16 cellular contexts compared by ENCODE assay signal in genomic region chr4:57614533-57614932, GRCh38.
DNase-seq lines count a peak whose midpoint lies in the region; ATAC-seq, FAIRE-seq and TF ChIP-seq lines count a peak whose summit lies in the region.
"Had no signal": no experiment of that assay in that cellular context is flagged by ENCODE, and none has a peak within 500 bp of the region (broad histone marks: within the 10 kb centered on the region; RNA-seq: fewer than 3 reads in every experiment).

No MANE protein-coding gene starts in this region.

- no peaks in the 10 kb centered on the region for H3K79me1 ChIP-seq in H9 (ENCODE audit: insufficient read depth, low read depth, low read length, poor library complexity, severe bottlenecking)
- H3K79me1 ChIP-seq in H1 (ENCODE audit: low read depth, low read length): no peaks in the 10 kb centered on the region

- H3K4ac ChIP-seq in H9 (ENCODE audit: low read depth, low read length) (no peak overlapping the region), H1 (replicated peaks; ENCODE audit: insufficient read length, low read depth, low read length) (no peak overlapping the region)

- no peak for FAIRE-seq in H1 (lab: Jason Lieb, UNC)
- FAIRE-seq: HTR-8/SVneo had no signal

- H3K27ac ChIP-seq in H9 (ENCODE audit: insufficient read length, low read depth, low read length): no peak overlapping the region
- H3K27ac ChIP-seq in H1 (ENCODE audit: low read depth, low read length): no peak overlapping the region
- no peak overlapping the region for H3K27ac ChIP-seq in PC-3 (ENCODE audit: low read length)
- H3K27ac ChIP-seq: BLaER1 treated with 17β-estradiol and CSF1 and Interleukin-3, amounts not matched to agents 10 nM and 100 nM had no signal

- H3K23ac ChIP-seq in H9 (ENCODE audit: insufficient read length, low read depth, low read length) (no peak overlapping the region), H1 (ENCODE audit: insufficient read length) (no peak overlapping the region)

- no peak for TF ChIP-seq CTCF in H9 (conservative IDR thresholded peaks at IDR 0.05)
- TF ChIP-seq CTCF in H1 (IDR thresholded peaks at IDR 0.05; ENCODE audit: control extremely low read depth in 1 of 3, insufficient read depth in 1 of 3, low read depth in 1 of 3, low read length in 3 of 3): no peak
- TF ChIP-seq CTCF in PC-3 (conservative IDR thresholded peaks at IDR 0.05; ENCODE audit: low read depth, low read length): no peak

- H2BK20ac ChIP-seq in H9 (ENCODE audit: low read depth, low read length, poor library complexity, severe bottlenecking) (no peak overlapping the region), H1 (ENCODE audit: low read length) (no peak overlapping the region)

- no peak overlapping the region for H3T11ph ChIP-seq in H9 (ENCODE audit: low read length)

- no peaks in the 10 kb centered on the region for H3K36me3 Mint-ChIP-seq in H9 (ENCODE audit: insufficient read depth in 1 of 3, low read depth in 3 of 3)
- H3K36me3 Mint-ChIP-seq: CD8-positive, alpha-beta T cell had no signal

- POLR2A ChIA-PET in H1 (lab: Charles Lee; ENCODE audit: partially characterized antibody) (no interaction called here), PC-3 (lab: Charles Lee; ENCODE audit: unreplicated experiment) (no interaction called here)

- H3K4me3 Mint-ChIP-seq in H9: no peak overlapping the region
- H3K4me3 Mint-ChIP-seq: B cell; CD8-positive, alpha-beta T cell had no signal

- H2BK15ac ChIP-seq in H9 (ENCODE audit: low read depth, low read length): no peak overlapping the region
- H2BK15ac ChIP-seq in H1 (ENCODE audit: low read length): no peak overlapping the region

- no peak overlapping the region for H2AK5ac ChIP-seq in H9 (ENCODE audit: insufficient read length, low read length)
- 0 out of 2 replicates have a peak overlapping the region, but pooled peaks have one; percentile 8 for H2AK5ac ChIP-seq in H1 (ENCODE audit: low read depth, low read length)

- H3K9me3 Mint-ChIP-seq in H9: no peaks in the 10 kb centered on the region

- no peak for TF ChIP-seq EP300 in H1 (IDR thresholded peaks at IDR 0.05; ENCODE audit: borderline replicate concordance in 1 of 2, low read depth in 2 of 2, low read length in 2 of 2)

- H3K18ac ChIP-seq in H9 (ENCODE audit: insufficient read length, low read depth, low read length) (no peak overlapping the region), H1 (ENCODE audit: extremely low read depth, low read length) (no peak overlapping the region)

- H2BK12ac ChIP-seq in H9 (ENCODE audit: insufficient read length, low read depth, low read length): no peak overlapping the region
- H2BK12ac ChIP-seq in H1 (ENCODE audit: low read depth, low read length): no peak overlapping the region

- H3K4me3 ChIP-seq in H1 (ENCODE audit: extremely low read depth in 1 of 4, insufficient read depth in 2 of 4, low read depth in 3 of 4, low read length in 4 of 4) (no peak overlapping the region), PC-3 (ENCODE audit: low read length) (no peak overlapping the region)
- H3K4me3 ChIP-seq: BLaER1 treated with 17β-estradiol and CSF1 and Interleukin-3, amounts not matched to agents 10 nM and 100 nM had no signal

- H3K27me3 ChIP-seq in H9 (ENCODE audit: insufficient read depth, low read length) (no peaks in the 10 kb centered on the region), H1 (replicated peaks in 1 of 4; ENCODE audit: control insufficient read depth in 3 of 4, extremely low read depth in 1 of 4, insufficient read depth in 3 of 4, low read length in 3 of 4) (no peaks in the 10 kb centered on the region), PC-3 (ENCODE audit: low read length) (peaks cover 9% of the 10 kb centered on the region; the same call in 1 of the 2 replicates)
- H3K27me3 ChIP-seq: BLaER1 treated with 17β-estradiol and CSF1 and Interleukin-3, amounts not matched to agents 10 nM and 100 nM had no signal

- H3K9me2 ChIP-seq in PC-3 (replicated peaks; ENCODE audit: low read length): no peaks in the 10 kb centered on the region

- H2BK120ac ChIP-seq in H9 (ENCODE audit: low read depth, low read length, poor library complexity, severe bottlenecking) (no peak overlapping the region), H1 (replicated peaks; ENCODE audit: low read depth, low read length) (no peak overlapping the region)

- no peaks in the 10 kb centered on the region for H3K23me2 ChIP-seq in H9 (ENCODE audit: insufficient read length, low read depth, low read length, poor library complexity, severe bottlenecking)
- no peaks in the 10 kb centered on the region for H3K23me2 ChIP-seq in H1 (ENCODE audit: low read depth, low read length)

- no peaks in the 10 kb centered on the region for H3K79me2 ChIP-seq in H9 (ENCODE audit: insufficient read depth, low read length)
- H3K79me2 ChIP-seq in H1 (ENCODE audit: control insufficient read depth in 1 of 2, insufficient read depth in 2 of 2, low read length in 2 of 2): no peaks in the 10 kb centered on the region
- H3K79me2 ChIP-seq in PC-3 (ENCODE audit: low read length): no peaks in the 10 kb centered on the region

- H3K27me3 Mint-ChIP-seq in H9 (ENCODE audit: low read depth): no peaks in the 10 kb centered on the region
- H3K27me3 Mint-ChIP-seq: B cell had no signal

- H4K8ac ChIP-seq in H9 (replicated peaks; ENCODE audit: insufficient read length, low read depth, low read length): no peak overlapping the region
- no peak overlapping the region for H4K8ac ChIP-seq in H1 (ENCODE audit: extremely low read depth, insufficient read depth, low read length)

- TF ChIP-seq RAD21 in H1 (IDR thresholded peaks at IDR 0.05 in 1 of 2, conservative IDR thresholded peaks at IDR 0.05 in 1 of 2; ENCODE audit: low read depth in 2 of 2, low read length in 2 of 2): no peak

- TF ChIP-seq POLR2A in H1 (IDR thresholded peaks at IDR 0.05; ENCODE audit: control extremely low read depth in 1 of 2, low read depth in 2 of 2, low read length in 2 of 2): no peak

- H4K91ac ChIP-seq in H9 (ENCODE audit: insufficient read length, low read depth, low read length): no peak overlapping the region
- H4K91ac ChIP-seq in H1 (replicated peaks; ENCODE audit: insufficient read length, low read length): no peak overlapping the region

- no CpG with 5 or more reads among the region's 2 CpGs for WGBS in H9 (ENCODE audit: extremely low coverage, insufficient read length, low lambda C conversion rate)
- WGBS in H1 (ENCODE audit: extremely low coverage in 1 of 2, insufficient coverage in 1 of 2, insufficient read length in 1 of 2, insufficient replicate concordance in 2 of 2, low coverage in 1 of 2, low lambda C conversion rate in 2 of 2, missing lambda C conversion rate in 1 of 2), 2 experiments: 90% methylated on average over 2 of the region's 2 CpGs; no CpG with 5 or more reads in 1 of the 2 experiments

- H2BK5ac ChIP-seq in H9 (ENCODE audit: insufficient read length, low read length) (no peak overlapping the region), H1 (ENCODE audit: low read depth, low read length) (no peak overlapping the region)

- H3K4me1 ChIP-seq in H9 (ENCODE audit: insufficient read depth, low read length) (no peaks in the 10 kb centered on the region), H1 (replicated peaks in 1 of 4; ENCODE audit: control insufficient read depth in 3 of 4, insufficient read depth in 4 of 4, low read length in 3 of 4) (no peaks in the 10 kb centered on the region; a peak in 2 of 7 replicates), PC-3 (ENCODE audit: insufficient read depth, low read length) (no peaks in the 10 kb centered on the region)
- H3K4me1 ChIP-seq: BLaER1 treated with 17β-estradiol and CSF1 and Interleukin-3, amounts not matched to agents 10 nM and 100 nM had no signal

- ATAC-seq in PC-3: no peak
- ATAC-seq: CD8-positive, alpha-beta T cell had no signal

- H3K4me2 ChIP-seq in H9 (ENCODE audit: insufficient read depth, insufficient read length, low read length): no peak overlapping the region
- no peak overlapping the region for H3K4me2 ChIP-seq in H1 (ENCODE audit: insufficient read depth in 1 of 2, low read depth in 2 of 2, low read length in 2 of 2)
- no peak overlapping the region for H3K4me2 ChIP-seq in PC-3 (ENCODE audit: low read length)
- H3K4me2 ChIP-seq: BLaER1 treated with 17β-estradiol and CSF1 and Interleukin-3, amounts not matched to agents 10 nM and 100 nM had no signal

- peaks cover 2% of the 10 kb centered on the region in 2 experiments; a peak in 1 of 4 replicates for H3K4me1 Mint-ChIP-seq in H9
- H3K4me1 Mint-ChIP-seq: B cell had no signal

- no peaks in the 10 kb centered on the region for H3F3A ChIP-seq in PC-3 (ENCODE audit: low read length, unreplicated experiment)

- H3K9me3 ChIP-seq in H9 (ENCODE audit: control insufficient read depth, low read depth, low read length): no peaks in the 10 kb centered on the region
- no peaks in the 10 kb centered on the region for H3K9me3 ChIP-seq in H1 (ENCODE audit: insufficient read depth in 2 of 2, low read depth in 1 of 2, low read length in 1 of 2)
- no peaks in the 10 kb centered on the region for H3K9me3 ChIP-seq in PC-3 (ENCODE audit: low read length)
- H3K9me3 ChIP-seq: BLaER1 treated with 17β-estradiol and CSF1 and Interleukin-3, amounts not matched to agents 10 nM and 100 nM had no signal

- DNase-seq in H9: no peak
- DNase-seq in H1 (ENCODE audit: low read depth in 1 of 2, low spot score in 2 of 2): no peak
- peak; percentile 11 for DNase-seq in iPS-NIHi7 (ENCODE audit: extremely low spot score)
- no peak for DNase-seq in PC-3
- DNase-seq in T-helper 1 cell: no peak
- no peak for DNase-seq in H4 (ENCODE audit: low spot score)
- DNase-seq: Calu3; CD8-positive, alpha-beta T cell; DMS79 treated with DMSO at 0.1 percent for 48 hours; GF-D8; GOT3; HCEC 1CT; IMR-90 had no signal

- peak overlapping the region; percentile 23 for H2AFZ ChIP-seq in H9 (ENCODE audit: low read length)
- peak overlapping the region; percentile 90; the same call in 1 of the 2 replicates for H2AFZ ChIP-seq in H1 (ENCODE audit: low read length)
- no peak overlapping the region for H2AFZ ChIP-seq in PC-3 (ENCODE audit: low read length)

- intact Hi-C loops in PC-3 (cut with micrococcal nuclease): no loop called here

- H3K14ac ChIP-seq in H9 (ENCODE audit: insufficient read depth, low read length) (no peak overlapping the region), H1 (ENCODE audit: insufficient read length) (no peak overlapping the region)

- H3K36me3 ChIP-seq in H1 (ENCODE audit: control insufficient read depth in 2 of 4, insufficient read depth in 4 of 4, low read length in 3 of 4) (no peaks in the 10 kb centered on the region), PC-3 (ENCODE audit: low read depth, low read length) (no peaks in the 10 kb centered on the region)
- H3K36me3 ChIP-seq: BLaER1 treated with 17β-estradiol and CSF1 and Interleukin-3, amounts not matched to agents 10 nM and 100 nM had no signal

- no peaks in the 10 kb centered on the region for H4K20me1 ChIP-seq in H9 (ENCODE audit: control insufficient read depth, insufficient read depth, insufficient read length)
- no peaks in the 10 kb centered on the region for H4K20me1 ChIP-seq in H1 (replicated peaks in 1 of 2; ENCODE audit: control insufficient read depth in 1 of 2, insufficient read depth in 2 of 2, low read length in 2 of 2)
- H4K20me1 ChIP-seq in PC-3 (ENCODE audit: low read length): no peaks in the 10 kb centered on the region
- H4K20me1 ChIP-seq: BLaER1 treated with 17β-estradiol and CSF1 and Interleukin-3, amounts not matched to agents 10 nM and 100 nM had no signal

- H3K9ac ChIP-seq in H9 (ENCODE audit: extremely low read depth, insufficient read length, low read length): no peak overlapping the region
- no peak overlapping the region for H3K9ac ChIP-seq in H1 (replicated peaks in 1 of 4; ENCODE audit: extremely low read depth in 1 of 4, low read depth in 3 of 4, low read length in 3 of 4)
- no peak overlapping the region for H3K9ac ChIP-seq in PC-3 (ENCODE audit: low read length)
- H3K9ac ChIP-seq: BLaER1 treated with 17β-estradiol and CSF1 and Interleukin-3, amounts not matched to agents 10 nM and 100 nM had no signal

- CTCF ChIA-PET in H1 (lab: Charles Lee; ENCODE audit: partially characterized antibody) (no interaction called here), PC-3 (lab: Charles Lee) (no interaction called here)

- BruUV-seq in PC-3 (replicated peaks; lab: Mats Ljungman, UMichigan): no TSS peak

- H3K56ac ChIP-seq in H9 (ENCODE audit: insufficient read length, low read depth, low read length): no peak overlapping the region
- H3K56ac ChIP-seq in H1 (replicated peaks; ENCODE audit: insufficient read length, low read depth, low read length): no peak overlapping the region

- H4K5ac ChIP-seq in H9 (ENCODE audit: insufficient read length, low read depth, low read length) (no peak overlapping the region), H1 (ENCODE audit: insufficient read length, low read depth, low read length) (no peak overlapping the region)

- no peak overlapping the region for H3K27ac Mint-ChIP-seq in H9
- H3K27ac Mint-ChIP-seq: B cell; CD8-positive, alpha-beta T cell had no signal
